Comparison of ENCODE assay signal across 7 cellular contexts in genomic region chr10:124408357-124408756, GRCh38. TPM values are rescaled to one million over a fixed set of nuclear protein-coding genes. Genes with fewer than 3 reads are reported as not detected.
"Had no signal": no experiment of that assay in that cellular context is flagged by ENCODE, and none has a peak within 500 bp of the region (broad histone marks: within the 10 kb centered on the region; RNA-seq: fewer than 3 reads in every experiment).

No MANE protein-coding gene starts in this region.

- H3K4me3 ChIP-seq: K562 had no signal

- DNase-seq: IMR-90, KBM-7 had no signal

- H3K27ac ChIP-seq: HL-60 had no signal

- ATAC-seq: HepG2, K562 had no signal

RNA-seq across cellular contexts. Expression of gene NKX1-2, which starts 41.5 kb away (rescaled TPM):
- total RNA-seq: HepG2, HT-29, IMR-90, K562 had no signal
- polyA plus RNA-seq: HepG2, IgD-negative memory B cell, IMR-90, K562 had no signal
